In genomic region chr10:50396491-50397311, GRCh38 we compare ENCODE assay signal across 8 cellular contexts.
A peak's percentile ranks its signal among the peaks of the same experiment; 100 is the strongest.
DNase-seq lines count a peak whose midpoint lies in the region; ATAC-seq, FAIRE-seq and TF ChIP-seq lines count a peak whose summit lies in the region.

No MANE protein-coding gene starts in this region.

- H3K36me3 Mint-ChIP-seq in central memory CD8-positive, alpha-beta T cell (ENCODE audit: insufficient read depth): peaks cover 9% of the 10 kb centered on the region

- H3K9me3 ChIP-seq in pancreas (no peaks in the 10 kb centered on the region), tibial artery (no peaks in the 10 kb centered on the region)

- intact Hi-C loops in pancreas (cut with DNase I): no loop called here
- intact Hi-C loops in tibial artery (cut with DNase I; ENCODE audit: low total_unique reads): no loop called here

- H3K4me1 Mint-ChIP-seq in central memory CD8-positive, alpha-beta T cell: peaks cover 57% of the 10 kb centered on the region

- peak; percentile 72 for ATAC-seq in GM18907 (IDR thresholded peaks at IDR 0.05; ENCODE audit: unreplicated experiment)
- peak; percentile 78 for ATAC-seq in HG03159 (IDR thresholded peaks at IDR 0.05; ENCODE audit: unreplicated experiment)
- peak; percentile 33 for ATAC-seq in central memory CD8-positive, alpha-beta T cell (replicated peaks; ENCODE audit: extremely low read depth, poor library complexity, severe bottlenecking)
- ATAC-seq in pancreas: no peak

- no peak overlapping the region for H3K4me3 ChIP-seq in pancreas
- no peak overlapping the region for H3K4me3 ChIP-seq in tibial artery

- DNase-seq in AG20443 (ENCODE audit: low spot score) (peak; percentile 52), GF-D8 (lab: John Stamatoyannopoulos, UW) (no peak), HTR-8/SVneo (ENCODE audit: insufficient read length, low spot score) (no peak), pancreas (no peak), tibial artery (no peak)
- DNase-seq in central memory CD8-positive, alpha-beta T cell (ENCODE audit: low spot score in 2 of 2): no peak

- H3K27me3 Mint-ChIP-seq in central memory CD8-positive, alpha-beta T cell: no peaks in the 10 kb centered on the region

- H3K36me3 ChIP-seq in pancreas (no peaks in the 10 kb centered on the region), tibial artery (no peaks in the 10 kb centered on the region)

- TF ChIP-seq CTCF in pancreas (IDR thresholded peaks at IDR 0.05) (no peak), tibial artery (IDR thresholded peaks at IDR 0.05) (no peak)

- H3K4me3 Mint-ChIP-seq in central memory CD8-positive, alpha-beta T cell: peak overlapping the region; percentile 69

- H3K4me1 ChIP-seq in pancreas (peaks cover 14 to 30% (median 15%) of the 10 kb centered on the region in 3 donors), tibial artery (peaks cover 0 to 55% (median 7%) of the 10 kb centered on the region in 4 donors)

- 78 to 87% methylated on average over 7 of the region's 7 CpGs for WGBS in pancreas, 2 donors

- no peaks in the 10 kb centered on the region for H3K9me3 Mint-ChIP-seq in central memory CD8-positive, alpha-beta T cell

- no peak for FAIRE-seq in HTR-8/SVneo (lab: Jason Lieb, UNC)
- no peak for FAIRE-seq in pancreas (lab: Jason Lieb, UNC)

- H3K27me3 ChIP-seq in pancreas (no peaks in the 10 kb centered on the region), tibial artery (no peaks in the 10 kb centered on the region)

- H3K27ac Mint-ChIP-seq in central memory CD8-positive, alpha-beta T cell (ENCODE audit: low read depth): peak overlapping the region; percentile 80

- H3K27ac ChIP-seq in pancreas (peak overlapping the region in 1 of 4 donors; percentile 22), tibial artery (no peak overlapping the region)

Comparison
In these comparisons a context has a peak if more than half of its experiments do, and no peak if none do; other contexts are left out.
1. ATAC-seq: peak in GM18907 (single experiment), HG03159 (single experiment) and central memory CD8-positive, alpha-beta T cell (single experiment); none in pancreas (0 of 4).